ENCODE assay signal across 1 cellular context in genomic region chr12:49369723-49370145, GRCh38.
A peak's percentile ranks its signal among the peaks of the same experiment; 100 is the strongest.
TF ChIP-seq lines count a peak whose summit lies in the region.

No MANE protein-coding gene starts in this region.

TF ChIP-seq in GM12878, 131 proteins besides CTCF, POLR2A, EP300 and RAD21 (continued from another document):
- peak; percentile 19; the same call in 1 of the 2 replicates for TF ChIP-seq MLLT1 (IDR thresholded peaks at IDR 0.05)
- TF ChIP-seq ZNF24 (IDR thresholded peaks at IDR 0.05): no peak
- TF ChIP-seq FOXK2 (IDR thresholded peaks at IDR 0.05): no peak
- 0 out of 2 replicates have a peak, but pooled peaks have one; percentile 33 for TF ChIP-seq BCL11A (IDR thresholded peaks at IDR 0.05; ENCODE audit: low read depth, low read length)
